Comparison of ENCODE assay signal across 8 cellular contexts in genomic region chr11:65418681-65419459, GRCh38. TPM values are rescaled to one million over a fixed set of nuclear protein-coding genes. Genes with fewer than 3 reads are reported as not detected.
DNase-seq lines count a peak whose midpoint lies in the region; ATAC-seq and TF ChIP-seq lines count a peak whose summit lies in the region.

No MANE protein-coding gene starts in this region.

- H3K4me3 ChIP-seq in AG09309 (ENCODE audit: control insufficient read depth, low read depth, low read length) = peak overlapping the region; percentile 24

- ATAC-seq in GM19023 (IDR thresholded peaks at IDR 0.05; ENCODE audit: unreplicated experiment) (peak; percentile 39), HG03280 (IDR thresholded peaks at IDR 0.05; ENCODE audit: unreplicated experiment) (peak; percentile 35), left colon (peak; percentile 40)

- intact Hi-C loops in left colon (cut with DNase I, micrococcal nuclease) = loop anchor here (5.0 kb wide), 2 partner anchors 37 to 93 kb away; partner anchors contain the start of gene SLC25A45 (in 1 of the 2)

- peak overlapping the region; percentile 100 for H3K27ac ChIP-seq in cingulate gyrus (ENCODE audit: low read depth, low read length)

- DNase-seq in AG09309 (ENCODE audit: low read depth) = peak; percentile 88
- peak; percentile 76 for DNase-seq in NCI-H345 treated with DMSO at 0.1 percent for 48 hours (lab: John Stamatoyannopoulos, UW; ENCODE audit: unreplicated experiment)
- peak; percentile 60 for DNase-seq in activated CD4-positive, alpha-beta T cell treated with anti-CD3 and anti-CD28 coated beads for 1 hour
- peak; percentile 97 to 99 for DNase-seq in left colon
- DNase-seq in stimulated activated CD4-positive, alpha-beta T cell treated with anti-CD3 and anti-CD28 coated beads, Interleukin-1b, Interleukin-23, amount 100 ng/mL, for 4 hours (ENCODE audit: low read depth in 2 of 2) = peak; percentile 39 to 78

- TF ChIP-seq CTCF in AG09309 (IDR thresholded peaks at IDR 0.05; ENCODE audit: control insufficient read depth, insufficient read depth, low read depth, low read length, missing control alignments) = no peak

RNA-seq across cellular contexts. Expression of gene NEAT1, which starts 3.7 kb away (rescaled TPM):
- total RNA-seq in left colon = 1,000 to 10,000 TPM in 1 of 2 donors, 100 to 1,000 TPM in 1; 818 to 1,135 TPM

RNA-seq across cellular contexts. Expression of gene FRMD8, which starts 32.4 kb away (rescaled TPM):
- total RNA-seq in left colon = 10 to 100 TPM; 38.1 to 42.2 TPM

RNA-seq across cellular contexts. Expression of gene SLC25A45, which starts 36.4 kb away (rescaled TPM):
- total RNA-seq in left colon = 1 to 10 TPM; 5.8 to 8.4 TPM

Comparison
In these comparisons a context has a peak if more than half of its experiments do, and no peak if none do; other contexts are left out.
1. Peak in every context shown above with its lines: DNase-seq, ATAC-seq, H3K4me3 ChIP-seq and H3K27ac ChIP-seq.